In genomic region chr3:30777426-30777825, GRCh38 we compare ENCODE assay signal across 22 cellular contexts.
DNase-seq lines count a peak whose midpoint lies in the region; ATAC-seq, FAIRE-seq and TF ChIP-seq lines count a peak whose summit lies in the region.
"Had no signal": no experiment of that assay in that cellular context is flagged by ENCODE, and none has a peak within 500 bp of the region (broad histone marks: within the 10 kb centered on the region; RNA-seq: fewer than 3 reads in every experiment).

No MANE protein-coding gene starts in this region.

- no peak for TF ChIP-seq POLR2A in GM12892 (IDR thresholded peaks at IDR 0.05; ENCODE audit: low read depth, low read length)

- DNase-seq in GM12892 (ENCODE audit: insufficient read length) (no peak), NCI-H82 (lab: John Stamatoyannopoulos, UW) (peak; percentile 68), fibroblast of mammary gland (ENCODE audit: low read depth) (peak; percentile 41), HAP-1 (ENCODE audit: low spot score in 2 of 2) (no peak)
- DNase-seq: ACHN; BE2C; C1 segment of cervical spinal cord; CD4-positive, CD25-positive, alpha-beta regulatory T cell; CD8-positive, alpha-beta memory T cell; COR-L47; DMS153; DMS79 treated with DMSO at 0.1 percent for 48 hours; EL; GM23248; HCEC 1CT; IMR-90 had no signal

- no peaks in the 10 kb centered on the region for H3K36me3 ChIP-seq in HAP-1 (replicated peaks)
- H3K36me3 ChIP-seq: BE2C had no signal

- no peaks in the 10 kb centered on the region for H3K27me3 ChIP-seq in HAP-1 (ENCODE audit: low read depth)

- no peaks in the 10 kb centered on the region for H3K9me3 ChIP-seq in HAP-1
- H3K9me3 ChIP-seq: BE2C had no signal

- in situ Hi-C loops in HAP-1 (cut with MboI; ENCODE audit: low sequenced_read_pairs) = loop anchor here (10.0 kb wide), 1 partner anchor 357 kb away; no protein-coding TSS in a partner anchor

- H3K4me3 ChIP-seq in fibroblast of mammary gland (ENCODE audit: control insufficient read depth, low read depth, low read length) = no peak overlapping the region
- H3K4me3 ChIP-seq in HAP-1 = no peak overlapping the region
- H3K4me3 ChIP-seq: GM12878, GM23248, K562 had no signal

- H3K4me1 ChIP-seq in HAP-1 = peaks cover 6% of the 10 kb centered on the region
- H3K4me1 ChIP-seq: BE2C had no signal

- TF ChIP-seq CTCF in fibroblast of mammary gland (conservative IDR thresholded peaks at IDR 0.05; ENCODE audit: control insufficient read depth, insufficient read depth, low read depth, low read length) = no peak

- FAIRE-seq in GM12892 (lab: Jason Lieb, UNC) = peak; percentile 14
- FAIRE-seq: A204.1, GM12878, HTR-8/SVneo, K562 had no signal

- no peak for ATAC-seq in HG03565 (IDR thresholded peaks at IDR 0.05; ENCODE audit: unreplicated experiment)
- ATAC-seq in HG03460 (IDR thresholded peaks at IDR 0.05; ENCODE audit: unreplicated experiment) = no peak
- ATAC-seq: GM12878, K562 had no signal

Comparison
In these comparisons a context has a peak if more than half of its experiments do, and no peak if none do; other contexts are left out.
1. DNase-seq: peak in NCI-H82 (single experiment) and fibroblast of mammary gland (single experiment); none in GM12892 (single experiment) and HAP-1 (0 of 2).